Comparison of ENCODE assay signal across 8 cellular contexts in genomic region chr10:110864662-110865140, GRCh38. TPM values are rescaled to one million over a fixed set of nuclear protein-coding genes. Genes with fewer than 3 reads are reported as not detected.
DNase-seq lines count a peak whose midpoint lies in the region; ATAC-seq and TF ChIP-seq lines count a peak whose summit lies in the region.

No MANE protein-coding gene starts in this region.

- no peaks in the 10 kb centered on the region for H4K20me1 ChIP-seq in OCI-LY7 (ENCODE audit: insufficient read depth, low read length)

- peak overlapping the region; percentile 92 for H3K27ac ChIP-seq in OCI-LY7 (ENCODE audit: low read depth, low read length, poor library complexity, severe bottlenecking)
- H3K27ac ChIP-seq in caudate nucleus (ENCODE audit: low read depth, low read length): peak overlapping the region; percentile 77
- peak overlapping the region; percentile 88 for H3K27ac ChIP-seq in muscle layer of duodenum (ENCODE audit: low read length)

- H3K79me2 ChIP-seq in OCI-LY7 (ENCODE audit: insufficient read depth, low read depth, low read length): no peaks in the 10 kb centered on the region; the same call in 1 of the 2 replicates

- peak overlapping the region; percentile 82 for H3K4me3 Mint-ChIP-seq in activated CD8-positive, alpha-beta memory T cell treated with anti-CD3 and anti-CD28 coated beads, Interleukin-2, amount 10 ng/mL, durations not matched to agents 7 days and 5 days

- H3K27me3 Mint-ChIP-seq in activated CD8-positive, alpha-beta memory T cell treated with anti-CD3 and anti-CD28 coated beads, Interleukin-2, amount 10 ng/mL, durations not matched to agents 7 days and 5 days: no peaks in the 10 kb centered on the region

- CTCF ChIA-PET in activated CD8-positive, alpha-beta memory T cell treated with anti-CD3 and anti-CD28 coated beads, Interleukin-2, amount 10 ng/mL, durations not matched to agents 7 days and 5 days (lab: Charles Lee): interaction anchor here (0.8 to 1.5 kb wide), 6 partner anchors 8 to 62 kb away, joined by 3 to 6 read pairs (median 4); no protein-coding TSS in a partner anchor
- CTCF ChIA-PET in OCI-LY7 (lab: Charles Lee; ENCODE audit: unreplicated experiment): no interaction called here

- BruUV-seq in OCI-LY7 (replicated peaks; lab: Mats Ljungman, UMichigan): no TSS peak

- peaks cover 9% of the 10 kb centered on the region for H3K36me3 Mint-ChIP-seq in activated CD8-positive, alpha-beta memory T cell treated with anti-CD3 and anti-CD28 coated beads, Interleukin-2, amount 10 ng/mL, durations not matched to agents 7 days and 5 days

- intact Hi-C loops in OCI-LY7 (cut with micrococcal nuclease; ENCODE audit: unreplicated experiment): loop anchor here (2.0 to 5.0 kb wide), 2 partner anchors 22 to 507 kb away; no protein-coding TSS in a partner anchor

- peak; percentile 81 for ATAC-seq in activated CD8-positive, alpha-beta memory T cell treated with anti-CD3 and anti-CD28 coated beads, Interleukin-2, amount 10 ng/mL, durations not matched to agents 7 days and 5 days
- peak; percentile 46 for ATAC-seq in HG02943 (IDR thresholded peaks at IDR 0.05; ENCODE audit: low read depth, unreplicated experiment)

- H3K36me3 ChIP-seq in OCI-LY7 (ENCODE audit: insufficient read depth, low read length): no peaks in the 10 kb centered on the region
- no peaks in the 10 kb centered on the region for H3K36me3 ChIP-seq in muscle layer of duodenum (ENCODE audit: control insufficient read depth in 1 of 2, insufficient read depth in 2 of 2, low read length in 2 of 2)

- H3K4me1 Mint-ChIP-seq in activated CD8-positive, alpha-beta memory T cell treated with anti-CD3 and anti-CD28 coated beads, Interleukin-2, amount 10 ng/mL, durations not matched to agents 7 days and 5 days: peaks cover 91% of the 10 kb centered on the region

- peak overlapping the region; percentile 99 for H3K27ac Mint-ChIP-seq in activated CD8-positive, alpha-beta memory T cell treated with anti-CD3 and anti-CD28 coated beads, Interleukin-2, amount 10 ng/mL, durations not matched to agents 7 days and 5 days

- POLR2A ChIA-PET in OCI-LY7 (lab: Charles Lee): interaction anchor here (1.3 to 5.3 kb wide), 3 partner anchors 14 to 61 kb away, joined by 3 to 75 read pairs (median 27); no protein-coding TSS in a partner anchor

- H3K27me3 ChIP-seq in muscle layer of duodenum (ENCODE audit: low read depth, low read length): no peaks in the 10 kb centered on the region

- DNase-seq in activated CD8-positive, alpha-beta memory T cell treated with anti-CD3 and anti-CD28 coated beads, Interleukin-2, amount 10 ng/mL, durations not matched to agents 7 days and 5 days: peak; percentile 79
- DNase-seq in activated CD8-positive, alpha-beta memory T cell treated with anti-CD3 and anti-CD28 coated beads, Interleukin-2, amount 50 U/mL, for 48 hours: no peak
- peak; percentile 89 for DNase-seq in OCI-LY7 (ENCODE audit: low spot score)
- DNase-seq in caudate nucleus (lab: John Stamatoyannopoulos, UW): peak in 2 of 61 donors; percentile 12 to 58
- no peak for DNase-seq in glomerular visceral epithelial cell (ENCODE audit: extremely low spot score)
- no peak for DNase-seq in NK-92 treated with Interleukin-12 subunit alpha and Interleukin-12 subunit beta, amount 100 ng/mL, for 24 hours (lab: John Stamatoyannopoulos, UW)

- peaks cover 100% of the 10 kb centered on the region for H3K4me1 ChIP-seq in OCI-LY7 (ENCODE audit: insufficient read depth, low read length, poor library complexity, severe bottlenecking)
- peaks cover 22 to 38% of the 10 kb centered on the region in 2 donors for H3K4me1 ChIP-seq in muscle layer of duodenum (ENCODE audit: control insufficient read depth in 1 of 2, insufficient read depth in 2 of 2, low read length in 2 of 2)

- no peaks in the 10 kb centered on the region for H3K9me3 ChIP-seq in OCI-LY7 (ENCODE audit: low read length)
- no peaks in the 10 kb centered on the region for H3K9me3 ChIP-seq in muscle layer of duodenum (ENCODE audit: control insufficient read depth in 1 of 2, low read length in 2 of 2)

- TF ChIP-seq CTCF in OCI-LY7 (conservative IDR thresholded peaks at IDR 0.05; ENCODE audit: low read length): no peak

- no peaks in the 10 kb centered on the region for H3K9me3 Mint-ChIP-seq in activated CD8-positive, alpha-beta memory T cell treated with anti-CD3 and anti-CD28 coated beads, Interleukin-2, amount 10 ng/mL, durations not matched to agents 7 days and 5 days (ENCODE audit: low read depth)

- H3K4me3 ChIP-seq in OCI-LY7 (ENCODE audit: low read depth, low read length, poor library complexity, severe bottlenecking): peak overlapping the region; percentile 60
- H3K4me3 ChIP-seq in muscle layer of duodenum (ENCODE audit: low read depth in 1 of 2, low read length in 2 of 2): peak overlapping the region in 1 of 2 donors; percentile 5

- H2AFZ ChIP-seq in OCI-LY7 (ENCODE audit: low read length): peak overlapping the region; percentile 61; the same call in 1 of the 2 replicates

- H3K4me2 ChIP-seq in OCI-LY7 (ENCODE audit: low read length): peak overlapping the region; percentile 92

- no peaks in the 10 kb centered on the region for H3K9me2 ChIP-seq in OCI-LY7 (ENCODE audit: insufficient read depth, low read length)

RNA-seq across cellular contexts. Expression of gene PDCD4, which starts 7.0 kb away (rescaled TPM):
- total RNA-seq in activated CD8-positive, alpha-beta memory T cell treated with anti-CD3 and anti-CD28 coated beads, Interleukin-2, amount 10 ng/mL, durations not matched to agents 7 days and 5 days: 100 to 1,000 TPM in 1 of 2 experiments, 10 to 100 TPM in 1; 74.0 to 115 TPM
- 59.0 and 70.6 TPM in 2 replicates for total RNA-seq in OCI-LY7 (2014; rRNA removed; shearing (Covaris generic))
- 116 and 131 TPM in 2 replicates for total RNA-seq in OCI-LY7 (2022)

RNA-seq across cellular contexts. Expression of gene BBIP1, which starts 54.3 kb away (rescaled TPM):
- 10 to 100 TPM; 23.1 to 24.8 TPM for total RNA-seq in activated CD8-positive, alpha-beta memory T cell treated with anti-CD3 and anti-CD28 coated beads, Interleukin-2, amount 10 ng/mL, durations not matched to agents 7 days and 5 days
- total RNA-seq in OCI-LY7 (2014; rRNA removed; shearing (Covaris generic)): 8.9 and 34.4 TPM in 2 replicates
- 32.4 and 34.8 TPM in 2 replicates for total RNA-seq in OCI-LY7 (2022)

RNA-seq across cellular contexts. Expression of gene SHOC2, which starts 54.7 kb away (rescaled TPM):
- 10 to 100 TPM; 39.3 to 43.2 TPM for total RNA-seq in activated CD8-positive, alpha-beta memory T cell treated with anti-CD3 and anti-CD28 coated beads, Interleukin-2, amount 10 ng/mL, durations not matched to agents 7 days and 5 days
- total RNA-seq in OCI-LY7 (2014; rRNA removed; shearing (Covaris generic)): 46.7 and 54.1 TPM in 2 replicates
- 92.2 and 109 TPM in 2 replicates for total RNA-seq in OCI-LY7 (2022)

Comparison
In these comparisons a context has a peak if more than half of its experiments do, and no peak if none do; other contexts are left out.
1. DNase-seq: peak in activated CD8-positive, alpha-beta memory T cell treated with anti-CD3 and anti-CD28 coated beads, Interleukin-2, amount 10 ng/mL, durations not matched to agents 7 days and 5 days (single experiment) and OCI-LY7 (single experiment); none in activated CD8-positive, alpha-beta memory T cell treated with anti-CD3 and anti-CD28 coated beads, Interleukin-2, amount 50 U/mL, for 48 hours (single experiment), glomerular visceral epithelial cell (single experiment) and NK-92 treated with Interleukin-12 subunit alpha and Interleukin-12 subunit beta, amount 100 ng/mL, for 24 hours (single experiment).
2. Peak in every context shown above with its lines, with median percentiles within 50 percentile points of each other: H3K27ac ChIP-seq.